In the genomic region with DNA sequence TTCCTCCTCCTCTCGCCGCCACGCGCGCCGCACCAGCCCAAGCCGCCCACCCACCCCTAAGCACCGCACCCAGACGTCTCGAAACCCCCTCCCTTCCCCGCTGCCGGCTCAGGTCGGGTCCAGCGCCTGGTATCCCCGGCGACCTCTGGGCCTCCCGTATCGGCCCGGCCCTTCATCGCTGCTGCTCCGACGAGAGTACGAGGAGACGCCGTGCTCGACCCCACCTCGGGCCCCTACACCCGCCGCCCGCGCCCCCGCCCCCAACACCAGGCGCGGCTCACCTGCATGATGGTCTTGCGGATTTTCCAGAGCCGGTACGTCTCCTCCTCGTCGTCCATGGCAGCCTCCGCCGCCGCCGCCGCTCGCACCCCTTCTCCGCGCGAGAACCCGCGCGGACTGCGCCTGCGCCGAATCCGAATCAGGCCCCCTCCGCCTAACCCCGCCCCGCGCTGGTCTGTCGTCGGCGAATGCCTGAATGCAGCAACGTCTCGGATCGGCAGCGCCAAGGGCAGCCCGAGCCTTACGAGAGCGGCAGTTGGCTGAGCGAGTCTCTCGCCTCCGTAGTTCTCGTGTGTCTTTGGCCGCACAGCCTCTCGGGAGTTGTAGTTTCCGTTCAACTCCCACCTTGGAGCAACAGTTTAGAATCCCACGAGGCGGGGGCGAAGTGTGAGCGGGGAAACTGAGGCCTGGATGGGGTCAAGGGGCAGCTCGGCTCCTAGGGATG, we compare ENCODE assay signal across 8 cellular contexts.
DNase-seq lines count a peak whose midpoint lies in the region; ATAC-seq lines count a peak whose summit lies in the region.

A gene (minus strand): TSS at position 398 of the 724 bp plus-strand sequence. CDS start 60 bp downstream, at position 338.

- ATAC-seq in GM18909 (IDR thresholded peaks at IDR 0.05; ENCODE audit: poor library complexity, unreplicated experiment) (peak; percentile 83), HG03196 (IDR thresholded peaks at IDR 0.05; ENCODE audit: unreplicated experiment) (peak; percentile 87)
- peak; percentile 95 to 97 for ATAC-seq in activated CD4-positive, CD25-positive, alpha-beta regulatory T cell treated with anti-CD3 and anti-CD28 coated beads, Interleukin-2, amount 50 U/mL, for 24 hours

- peak; percentile 99 for DNase-seq in AG08395 (ENCODE audit: low spot score)
- DNase-seq in NCI-H345 treated with DMSO at 0.1 percent for 48 hours (lab: John Stamatoyannopoulos, UW; ENCODE audit: unreplicated experiment), result peak; percentile 93
- peak; percentile 99 for DNase-seq in cerebellar cortex (ENCODE audit: low spot score)
- peak; percentile 99 for DNase-seq in islet precursor cell
- DNase-seq in stimulated activated CD4-positive, alpha-beta T cell treated with anti-CD3 and anti-CD28 coated beads, Interleukin-12 subunit alpha, Interleukin-12 subunit beta, amount 100 ng/mL, for 48 hours (ENCODE audit: low read depth in 2 of 3, low spot score in 1 of 3), result peak; percentile 97

Comparison
In these comparisons a context has a peak if more than half of its experiments do, and no peak if none do; other contexts are left out.
1. Peak in every context shown above with its lines: DNase-seq and ATAC-seq.